Comparison of ENCODE assay signal across 29 cellular contexts in the genomic region with DNA sequence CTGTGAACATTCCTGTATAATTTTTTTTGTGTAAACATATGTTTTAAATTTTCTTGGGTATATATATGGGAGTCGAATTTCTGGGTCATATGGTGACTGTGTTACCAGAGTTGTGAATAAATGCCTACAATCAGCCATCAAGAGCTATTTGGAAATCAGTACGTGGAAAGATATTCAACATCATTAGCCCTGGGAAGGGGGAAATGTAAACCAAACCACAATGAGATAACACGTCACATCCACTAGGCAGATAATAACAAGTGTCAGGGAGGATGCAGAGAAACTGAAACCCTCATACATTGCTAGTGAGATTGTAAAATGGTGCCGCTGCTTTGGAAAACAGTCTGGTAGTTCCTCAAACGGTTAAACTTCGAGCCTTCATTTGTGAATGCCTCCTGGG.
DNase-seq lines count a peak whose midpoint lies in the region; TF ChIP-seq lines count a peak whose summit lies in the region.
"Had no signal": no experiment of that assay in that cellular context is flagged by ENCODE, and none has a peak within 500 bp of the region (broad histone marks: within the 10 kb centered on the region; RNA-seq: fewer than 3 reads in every experiment).

No MANE protein-coding gene starts in this region.

- peak overlapping the region in 1 of 11 experiments; percentile 41; a peak in 1 of 22 replicates for H3K27ac ChIP-seq in BLaER1 treated with 17β-estradiol and CSF1 and Interleukin-3, amounts not matched to agents 10 nM and 100 nM
- H3K27ac ChIP-seq: adrenal gland, epithelial cell of prostate, foreskin keratinocyte, sigmoid colon, upper lobe of left lung, VCaP had no signal

- H3K4me2 ChIP-seq in BLaER1 treated with 17β-estradiol and CSF1 and Interleukin-3, amounts not matched to agents 10 nM and 100 nM, result peak overlapping the region in 8 of 11 experiments; percentile 5 to 30 (median 26); a peak in 13 of 22 replicates

- no peak for TF ChIP-seq CTCF in choroid plexus epithelial cell (conservative IDR thresholded peaks at IDR 0.05; ENCODE audit: low read depth, low read length)
- TF ChIP-seq CTCF in nephron (IDR thresholded peaks at IDR 0.05; ENCODE audit: unreplicated experiment in 3 of 3), result no peak

- no peaks in the 10 kb centered on the region for H3K9me3 Mint-ChIP-seq in nephron
- H3K9me3 Mint-ChIP-seq: activated naive CD4-positive, alpha-beta T cell treated with anti-CD3 and anti-CD28 coated beads, Interleukin-2, amount 10 ng/mL, durations not matched to agents 7 days and 5 days; CD4-positive, alpha-beta T cell had no signal

- H3K36me3 ChIP-seq in BLaER1 treated with 17β-estradiol and CSF1 and Interleukin-3, amounts not matched to agents 10 nM and 100 nM, result no peaks in the 10 kb centered on the region
- H3K36me3 ChIP-seq: adrenal gland, sigmoid colon, upper lobe of left lung had no signal

- H3K27me3 ChIP-seq in BLaER1 treated with 17β-estradiol and CSF1 and Interleukin-3, amounts not matched to agents 10 nM and 100 nM, result peaks cover 79 to 93% (median 91%) of the 10 kb centered on the region in 11 experiments
- H3K27me3 ChIP-seq: foreskin keratinocyte, sigmoid colon, upper lobe of left lung had no signal

- peaks cover 58% of the 10 kb centered on the region for H3K4me1 Mint-ChIP-seq in nephron
- H3K4me1 Mint-ChIP-seq: activated CD4-positive, alpha-beta T cell treated with anti-CD3 and anti-CD28 coated beads for 36 hours; activated naive CD4-positive, alpha-beta T cell treated with anti-CD3 and anti-CD28 coated beads, Interleukin-2, amount 10 ng/mL, durations not matched to agents 7 days and 5 days; stimulated activated effector memory CD8-positive, alpha-beta T cell treated with anti-CD3 and anti-CD28 coated beads, Interleukin-12 subunit alpha, Interleukin-12 subunit beta, amount 100 ng/mL, for 72 hours; T-helper 17 cell had no signal

- no peaks in the 10 kb centered on the region for H3K36me3 Mint-ChIP-seq in nephron (ENCODE audit: low read depth)
- H3K36me3 Mint-ChIP-seq: activated naive CD4-positive, alpha-beta T cell treated with anti-CD3 and anti-CD28 coated beads, Interleukin-2, amount 10 ng/mL, durations not matched to agents 7 days and 5 days; naive B cell; stimulated activated effector memory CD8-positive, alpha-beta T cell treated with anti-CD3 and anti-CD28 coated beads, Interleukin-12 subunit alpha, Interleukin-12 subunit beta, amount 100 ng/mL, for 72 hours had no signal

- no peak overlapping the region for H3K4me3 ChIP-seq in BLaER1 treated with 17β-estradiol and CSF1 and Interleukin-3, amounts not matched to agents 10 nM and 100 nM
- no peak overlapping the region for H3K4me3 ChIP-seq in choroid plexus epithelial cell (ENCODE audit: low read depth, low read length)
- H3K4me3 ChIP-seq: adrenal gland, sigmoid colon, upper lobe of left lung had no signal

- H3K9me3 ChIP-seq in BLaER1 treated with 17β-estradiol and CSF1 and Interleukin-3, amounts not matched to agents 10 nM and 100 nM (replicated peaks in 1 of 11), result no peaks in the 10 kb centered on the region; a peak in 2 of 22 replicates
- H3K9me3 ChIP-seq: adrenal gland, sigmoid colon, upper lobe of left lung had no signal

- peak overlapping the region in 2 of 3 experiments; percentile 48 to 98 for H3K27ac Mint-ChIP-seq in nephron
- H3K27ac Mint-ChIP-seq: activated CD4-positive, alpha-beta T cell treated with anti-CD3 and anti-CD28 coated beads for 36 hours; activated CD8-positive, alpha-beta T cell treated with anti-CD3 and anti-CD28 coated beads, Interleukin-2, amount 10 ng/mL, durations not matched to agents 7 days and 5 days; activated naive CD4-positive, alpha-beta T cell treated with anti-CD3 and anti-CD28 coated beads, Interleukin-2, amount 10 ng/mL, durations not matched to agents 7 days and 5 days; CD4-positive, alpha-beta T cell; naive B cell; stimulated activated effector memory CD8-positive, alpha-beta T cell treated with anti-CD3 and anti-CD28 coated beads, Interleukin-12 subunit alpha, Interleukin-12 subunit beta, amount 100 ng/mL, for 72 hours; T-helper 17 cell had no signal

- H3K9ac ChIP-seq in BLaER1 treated with 17β-estradiol and CSF1 and Interleukin-3, amounts not matched to agents 10 nM and 100 nM, result no peak overlapping the region

- no peaks in the 10 kb centered on the region; a peak in 1 of 22 replicates for H4K20me1 ChIP-seq in BLaER1 treated with 17β-estradiol and CSF1 and Interleukin-3, amounts not matched to agents 10 nM and 100 nM

- H3K27me3 Mint-ChIP-seq in nephron (ENCODE audit: low read depth), result no peaks in the 10 kb centered on the region
- H3K27me3 Mint-ChIP-seq: activated CD4-positive, alpha-beta T cell treated with anti-CD3 and anti-CD28 coated beads for 36 hours; activated naive CD4-positive, alpha-beta T cell treated with anti-CD3 and anti-CD28 coated beads, Interleukin-2, amount 10 ng/mL, durations not matched to agents 7 days and 5 days; CD4-positive, alpha-beta T cell; T-helper 17 cell had no signal

- peaks cover 0 to 27% (median 4%) of the 10 kb centered on the region in 10 experiments; a peak in 12 of 20 replicates for H3K4me1 ChIP-seq in BLaER1 treated with 17β-estradiol and CSF1 and Interleukin-3, amounts not matched to agents 10 nM and 100 nM
- H3K4me1 ChIP-seq: adrenal gland, foreskin keratinocyte, upper lobe of left lung had no signal

- no peak overlapping the region for H3K4me3 Mint-ChIP-seq in nephron
- H3K4me3 Mint-ChIP-seq: activated CD4-positive, alpha-beta T cell treated with anti-CD3 and anti-CD28 coated beads for 36 hours; activated CD8-positive, alpha-beta T cell treated with anti-CD3 and anti-CD28 coated beads, Interleukin-2, amount 10 ng/mL, durations not matched to agents 7 days and 5 days; activated naive CD4-positive, alpha-beta T cell treated with anti-CD3 and anti-CD28 coated beads, Interleukin-2, amount 10 ng/mL, durations not matched to agents 7 days and 5 days; CD4-positive, alpha-beta T cell; naive B cell; stimulated activated effector memory CD8-positive, alpha-beta T cell treated with anti-CD3 and anti-CD28 coated beads, Interleukin-12 subunit alpha, Interleukin-12 subunit beta, amount 100 ng/mL, for 72 hours; T-helper 17 cell had no signal

- DNase-seq in OCI-M1 (lab: John Stamatoyannopoulos, UW) (peak; percentile 69), choroid plexus epithelial cell (ENCODE audit: low read depth) (peak; percentile 38), ecto neural progenitor cell (ENCODE audit: low spot score) (no peak), cerebellar nuclear complex (lab: John Stamatoyannopoulos, UW) (no peak), medulla oblongata (ENCODE audit: extremely low spot score) (no peak), OCI-M2 (lab: John Stamatoyannopoulos, UW; ENCODE audit: unreplicated experiment) (no peak)
- DNase-seq: activated CD4-positive, alpha-beta T cell treated with anti-CD3 and anti-CD28 coated beads for 36 hours; activated CD8-positive, alpha-beta T cell treated with anti-CD3 and anti-CD28 coated beads, Interleukin-2, amount 10 ng/mL, durations not matched to agents 7 days and 5 days; activated naive CD4-positive, alpha-beta T cell treated with anti-CD3 and anti-CD28 coated beads, Interleukin-2, amount 10 ng/mL, durations not matched to agents 7 days and 5 days; adrenal gland; CD4-positive, alpha-beta T cell; DND-41; effector CD8-positive, alpha-beta T cell; foreskin keratinocyte; head of caudate nucleus; midbrain; naive B cell; NCI-H187; NCI-H2171 treated with DMSO at 0.1 percent for 48 hours; occipital lobe; Right ventricle myocardium superior; sigmoid colon; T-helper 17 cell; upper lobe of left lung had no signal

Comparison
In these comparisons a context has a peak if more than half of its experiments do, and no peak if none do; other contexts are left out.
1. DNase-seq: peak in OCI-M1 (single experiment) and choroid plexus epithelial cell (single experiment); none in ecto neural progenitor cell (single experiment), cerebellar nuclear complex (0 of 2), medulla oblongata (single experiment) and OCI-M2 (single experiment).